ENCODE assay signal across 8 cellular contexts in the genomic region with DNA sequence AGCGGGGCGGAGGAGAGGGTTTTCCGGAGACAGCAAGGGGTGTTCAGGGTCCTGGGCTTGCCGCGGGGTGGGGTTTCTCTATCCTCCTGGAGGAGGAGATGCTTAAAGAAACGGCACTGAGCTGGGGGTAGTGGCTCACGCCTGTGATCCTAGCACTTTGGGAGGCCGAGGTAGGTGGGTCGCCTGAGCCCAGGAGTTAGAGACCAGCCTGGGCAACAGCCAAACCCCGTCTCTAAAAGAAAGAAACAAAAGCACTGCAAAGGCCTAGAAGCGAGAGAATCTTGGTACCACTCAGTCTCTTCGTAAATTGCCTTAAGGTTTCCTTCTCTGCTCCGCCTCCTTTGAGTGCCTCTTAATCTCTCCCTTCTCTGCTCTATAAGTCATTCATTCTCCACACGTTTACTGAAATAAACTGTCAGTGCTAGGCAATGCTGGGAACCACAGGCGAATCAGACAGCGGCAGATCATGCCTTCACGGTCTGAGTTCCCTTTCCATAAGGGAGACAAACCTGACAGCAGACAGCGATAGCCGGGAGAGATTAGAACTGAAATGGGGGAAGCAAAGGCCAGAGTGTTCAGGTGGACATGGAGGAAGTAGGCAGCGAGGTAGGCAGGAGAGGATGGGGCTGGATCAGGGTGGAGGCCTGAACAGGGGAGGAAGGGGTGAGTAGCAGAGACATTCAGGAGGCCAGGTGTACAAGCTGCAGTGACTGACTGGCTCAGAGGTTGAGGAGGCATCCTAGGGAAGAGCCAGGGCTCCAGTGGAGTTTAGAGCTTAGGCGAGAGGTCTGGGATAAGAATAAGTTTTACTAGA. TPM values are rescaled to one million over a fixed set of nuclear protein-coding genes. Genes with fewer than 3 reads are reported as not detected.
DNase-seq lines count a peak whose midpoint lies in the region; ATAC-seq and TF ChIP-seq lines count a peak whose summit lies in the region.

No MANE protein-coding gene starts in this region.

- peak overlapping the region; percentile 100 for H3K4me3 Mint-ChIP-seq in stimulated activated naive CD8-positive, alpha-beta T cell treated with anti-CD3 and anti-CD28 coated beads, Interleukin-15, Interleukin-2, amounts not matched to agents 100 ng/mL and 50 ng/mL, for 24 hours

- intact Hi-C loops in breast epithelium (cut with DNase I; ENCODE audit: low total_unique reads) = no loop called here

- peaks cover 4 to 9% of the 10 kb centered on the region in 2 donors for H3K4me1 ChIP-seq in breast epithelium
- H3K4me1 ChIP-seq in mesodermal cell (ENCODE audit: control insufficient read depth, insufficient read depth, low read length, poor library complexity, severe bottlenecking) = peaks cover 7% of the 10 kb centered on the region

- H3K27ac ChIP-seq in breast epithelium = peak overlapping the region; percentile 88 to 90
- H3K27ac ChIP-seq in mesodermal cell (ENCODE audit: low read depth, low read length, severe bottlenecking) = peak overlapping the region; percentile 63

- no peak for ATAC-seq in stimulated activated naive CD8-positive, alpha-beta T cell treated with anti-CD3 and anti-CD28 coated beads, Interleukin-15, Interleukin-2, amounts not matched to agents 100 U/mL and 50 U/mL, for 24 hours
- no peak for ATAC-seq in omental fat pad (ENCODE audit: low FRiP score)

- H3K36me3 Mint-ChIP-seq in stimulated activated naive CD8-positive, alpha-beta T cell treated with anti-CD3 and anti-CD28 coated beads, Interleukin-15, Interleukin-2, amounts not matched to agents 100 ng/mL and 50 ng/mL, for 24 hours (ENCODE audit: low read depth) = peaks cover 56% of the 10 kb centered on the region

- no peak for DNase-seq in stimulated activated naive CD8-positive, alpha-beta T cell treated with anti-CD3 and anti-CD28 coated beads, Interleukin-15, Interleukin-2, amounts not matched to agents 100 U/mL and 50 U/mL, for 24 hours
- DNase-seq in breast epithelium (ENCODE audit: low spot score in 2 of 2) (no peak), CD1c-positive myeloid dendritic cell (ENCODE audit: extremely low spot score) (no peak), omental fat pad (ENCODE audit: low spot score) (no peak), AML-193 (lab: John Stamatoyannopoulos, UW) (no peak)
- no peak for DNase-seq in stimulated activated CD4-positive, alpha-beta T cell treated with anti-CD3 and anti-CD28 coated beads, Interleukin-1b, Interleukin-23, amount 100 ng/mL, for 48 hours

- 22 to 23% methylated on average over 20 of the region's 21 CpGs for WGBS in mesodermal cell (ENCODE audit: insufficient coverage in 2 of 2), 2 experiments

- TF ChIP-seq CTCF in breast epithelium (IDR thresholded peaks at IDR 0.05) (no peak), omental fat pad (IDR thresholded peaks at IDR 0.05) (no peak)

- no peaks in the 10 kb centered on the region for H3K27me3 Mint-ChIP-seq in stimulated activated naive CD8-positive, alpha-beta T cell treated with anti-CD3 and anti-CD28 coated beads, Interleukin-15, Interleukin-2, amounts not matched to agents 100 ng/mL and 50 ng/mL, for 24 hours

- H3K27me3 ChIP-seq in breast epithelium = no peaks in the 10 kb centered on the region

- peak overlapping the region; percentile 100 for H3K27ac Mint-ChIP-seq in stimulated activated naive CD8-positive, alpha-beta T cell treated with anti-CD3 and anti-CD28 coated beads, Interleukin-15, Interleukin-2, amounts not matched to agents 100 ng/mL and 50 ng/mL, for 24 hours

- H3K9me3 Mint-ChIP-seq in stimulated activated naive CD8-positive, alpha-beta T cell treated with anti-CD3 and anti-CD28 coated beads, Interleukin-15, Interleukin-2, amounts not matched to agents 100 ng/mL and 50 ng/mL, for 24 hours = no peaks in the 10 kb centered on the region

- H3K36me3 ChIP-seq in breast epithelium (no peaks in the 10 kb centered on the region), mesodermal cell (ENCODE audit: control insufficient read depth, insufficient read depth, low read length) (peaks cover 39% of the 10 kb centered on the region)

- peak overlapping the region; percentile 87 to 98 (median 93) for H3K4me3 ChIP-seq in breast epithelium
- peak overlapping the region; percentile 96 for H3K4me3 ChIP-seq in mesodermal cell (ENCODE audit: extremely low read depth, insufficient read depth, low read length, poor library complexity, severe bottlenecking)

- H3K4me1 Mint-ChIP-seq in stimulated activated naive CD8-positive, alpha-beta T cell treated with anti-CD3 and anti-CD28 coated beads, Interleukin-15, Interleukin-2, amounts not matched to agents 100 ng/mL and 50 ng/mL, for 24 hours (ENCODE audit: low read depth) = peaks cover 46% of the 10 kb centered on the region

- no peak for TF ChIP-seq POLR2A in breast epithelium (IDR thresholded peaks at IDR 0.05)

- no peaks in the 10 kb centered on the region for H3K9me3 ChIP-seq in breast epithelium
- H3K9me3 ChIP-seq in mesodermal cell (ENCODE audit: control insufficient read depth, low read length) = no peaks in the 10 kb centered on the region

RNA-seq across cellular contexts. Expression of gene EIF3K, which starts 0.6 kb away (rescaled TPM):
- total RNA-seq in breast epithelium (100 to 1,000 TPM; 401 to 562 (median 420) TPM), omental fat pad (100 to 1,000 TPM; 364 to 556 (median 476) TPM)
- 266 TPM for polyA plus RNA-seq in mesodermal cell (2013, experiment 1 of 2)
- polyA plus RNA-seq in mesodermal cell (2013, experiment 2 of 2) = 234 TPM

RNA-seq across cellular contexts. Expression of gene MAP4K1, which starts 1.8 kb away (rescaled TPM):
- total RNA-seq in breast epithelium (1 to 10 TPM; 2.5 to 9.3 (median 3.6) TPM), omental fat pad (1 to 10 TPM; 1.5 to 3.2 (median 2.7) TPM)
- 2.6 TPM for polyA plus RNA-seq in mesodermal cell (2013, experiment 1 of 2)
- 1.1 TPM for polyA plus RNA-seq in mesodermal cell (2013, experiment 2 of 2)

RNA-seq across cellular contexts. Expression of gene ACTN4, which starts 27.9 kb away (rescaled TPM):
- total RNA-seq in breast epithelium = 100 to 1,000 TPM; 182 to 296 (median 269) TPM
- 478 TPM for polyA plus RNA-seq in mesodermal cell (2013, experiment 1 of 2)
- polyA plus RNA-seq in mesodermal cell (2013, experiment 2 of 2) = 340 TPM
- 100 to 1,000 TPM; 290 to 517 (median 367) TPM for total RNA-seq in omental fat pad
